In genomic region chr13:87089391-87089790, GRCh38 we compare ENCODE assay signal across 22 cellular contexts.
DNase-seq lines count a peak whose midpoint lies in the region; ATAC-seq, FAIRE-seq and TF ChIP-seq lines count a peak whose summit lies in the region.
"Had no signal": no experiment of that assay in that cellular context is flagged by ENCODE, and none has a peak within 500 bp of the region (broad histone marks: within the 10 kb centered on the region; RNA-seq: fewer than 3 reads in every experiment).

No MANE protein-coding gene starts in this region.

- H3K27ac Mint-ChIP-seq in astrocyte (ENCODE audit: unreplicated experiment), result no peak overlapping the region
- H3K27ac Mint-ChIP-seq: activated naive CD8-positive, alpha-beta T cell treated with anti-CD3 and anti-CD28 coated beads, Interleukin-2, amount 50 U/mL, for 24 hours; endodermal cell; naive thymus-derived CD8-positive, alpha-beta T cell; progenitor cell of endocrine pancreas; stimulated activated naive CD8-positive, alpha-beta T cell treated with anti-CD3 and anti-CD28 coated beads, Interleukin-15, Interleukin-2, amounts not matched to agents 100 ng/mL and 50 ng/mL, for 24 hours had no signal

- H3K4me1 ChIP-seq in astrocyte (ENCODE audit: insufficient read depth, low read length) (peaks cover 10% of the 10 kb centered on the region), heart left ventricle (no peaks in the 10 kb centered on the region), spleen (no peaks in the 10 kb centered on the region)
- H3K4me1 ChIP-seq: Caco-2, upper lobe of right lung had no signal

- peak overlapping the region; percentile 43 for H2AFZ ChIP-seq in astrocyte (ENCODE audit: low read depth, low read length)

- no peak overlapping the region for H3K4me3 Mint-ChIP-seq in astrocyte (ENCODE audit: unreplicated experiment)
- H3K4me3 Mint-ChIP-seq: activated naive CD8-positive, alpha-beta T cell treated with anti-CD3 and anti-CD28 coated beads, Interleukin-2, amount 50 U/mL, for 24 hours; endodermal cell; naive thymus-derived CD8-positive, alpha-beta T cell; stimulated activated naive CD8-positive, alpha-beta T cell treated with anti-CD3 and anti-CD28 coated beads, Interleukin-15, Interleukin-2, amounts not matched to agents 100 ng/mL and 50 ng/mL, for 24 hours had no signal

- no peaks in the 10 kb centered on the region for H3K36me3 Mint-ChIP-seq in astrocyte (ENCODE audit: low read depth, unreplicated experiment)
- H3K36me3 Mint-ChIP-seq: naive thymus-derived CD8-positive, alpha-beta T cell had no signal

- no peaks in the 10 kb centered on the region for H3K79me2 ChIP-seq in astrocyte (ENCODE audit: insufficient read depth, low read length)

- TF ChIP-seq POLR2A in heart left ventricle (IDR thresholded peaks at IDR 0.05) (no peak), spleen (IDR thresholded peaks at IDR 0.05) (no peak)

- intact Hi-C loops in heart left ventricle (cut with DNase I) (no loop called here), spleen (cut with DNase I; ENCODE audit: low total_unique reads) (no loop called here)

- no peak for FAIRE-seq in astrocyte (lab: Jason Lieb, UNC)
- FAIRE-seq: GM12878 had no signal

- H3K9me3 ChIP-seq in AG04450 (ENCODE audit: control insufficient read depth, insufficient read depth, low read length), result no peaks in the 10 kb centered on the region
- no peaks in the 10 kb centered on the region for H3K9me3 ChIP-seq in astrocyte (ENCODE audit: insufficient read depth, low read depth, low read length)
- no peaks in the 10 kb centered on the region for H3K9me3 ChIP-seq in heart left ventricle
- no peaks in the 10 kb centered on the region for H3K9me3 ChIP-seq in spleen
- H3K9me3 ChIP-seq: Caco-2, upper lobe of right lung had no signal

- H3K9me3 Mint-ChIP-seq in astrocyte (ENCODE audit: unreplicated experiment), result no peaks in the 10 kb centered on the region
- H3K9me3 Mint-ChIP-seq: endodermal cell had no signal

- 78 to 85% (median 81%) methylated on average over 4 of the region's 4 CpGs for whole genome bisulfite sequencing in heart left ventricle, 4 donors
- WGBS in spleen, 5 donors, result 77 to 93% (median 80%) methylated on average over 4 of the region's 4 CpGs

- H3K36me3 ChIP-seq in astrocyte (ENCODE audit: insufficient read depth, low read length), result no peaks in the 10 kb centered on the region
- no peaks in the 10 kb centered on the region for H3K36me3 ChIP-seq in heart left ventricle
- H3K36me3 ChIP-seq in spleen, result no peaks in the 10 kb centered on the region
- H3K36me3 ChIP-seq: upper lobe of right lung had no signal

- ATAC-seq in heart left ventricle (no peak), HG03025 (IDR thresholded peaks at IDR 0.05; ENCODE audit: low FRiP score, unreplicated experiment) (no peak)
- ATAC-seq: activated naive CD8-positive, alpha-beta T cell treated with anti-CD3 and anti-CD28 coated beads, Interleukin-2, amount 50 U/mL, for 24 hours; GM12878; naive thymus-derived CD8-positive, alpha-beta T cell; upper lobe of right lung had no signal

- DNase-seq in AG04450 (ENCODE audit: low read depth, low spot score), result peak; percentile 58
- peak; percentile 78 for DNase-seq in HS-5 (ENCODE audit: low read depth)
- DNase-seq in astrocyte (ENCODE audit: low read depth), result peak; percentile 75
- DNase-seq in foreskin fibroblast, result peak; percentile 5 to 19
- DNase-seq in heart left ventricle, result no peak
- no peak for DNase-seq in occipital lobe (lab: John Stamatoyannopoulos, UW)
- DNase-seq in spleen, result no peak
- DNase-seq: activated CD4-positive, alpha-beta T cell treated with anti-CD3 and anti-CD28 coated beads, Interleukin-2, amount 50 U/mL, for 48 hours; activated naive CD8-positive, alpha-beta T cell treated with anti-CD3 and anti-CD28 coated beads, Interleukin-2, amount 50 U/mL, for 24 hours; Caco-2; endodermal cell; naive thymus-derived CD8-positive, alpha-beta T cell; NCI-H1417 treated with DMSO at 0.1 percent for 48 hours; NCI-H2227 treated with DMSO at 0.1 percent for 48 hours; stimulated activated CD4-positive, alpha-beta T cell treated with anti-CD3 and anti-CD28 coated beads, Interleukin-15, amount 100 ng/mL, for 24 hours; T-helper 9 cell; upper lobe of right lung had no signal

- H3K27me3 ChIP-seq in AG04450 (ENCODE audit: control insufficient read depth, insufficient read depth, low read length) (no peaks in the 10 kb centered on the region), astrocyte (ENCODE audit: insufficient read depth, low read length) (no peaks in the 10 kb centered on the region), heart left ventricle (no peaks in the 10 kb centered on the region), spleen (replicated peaks in 1 of 7) (no peaks in the 10 kb centered on the region)
- H3K27me3 ChIP-seq: upper lobe of right lung had no signal

- POLR2A ChIA-PET in AG04450 (lab: Yijun Ruan, JAX), result interaction anchor here (1.5 kb wide), 1 partner anchor 35 kb away, joined by 6 read pairs; no protein-coding TSS in a partner anchor

- peaks cover 11% of the 10 kb centered on the region for H3K4me1 Mint-ChIP-seq in astrocyte (ENCODE audit: low read depth, unreplicated experiment)
- H3K4me1 Mint-ChIP-seq: activated naive CD8-positive, alpha-beta T cell treated with anti-CD3 and anti-CD28 coated beads, Interleukin-2, amount 50 U/mL, for 24 hours; naive thymus-derived CD8-positive, alpha-beta T cell had no signal

- H3K27me3 Mint-ChIP-seq in astrocyte (ENCODE audit: low read depth, unreplicated experiment), result no peaks in the 10 kb centered on the region
- H3K27me3 Mint-ChIP-seq: activated naive CD8-positive, alpha-beta T cell treated with anti-CD3 and anti-CD28 coated beads, Interleukin-2, amount 50 U/mL, for 24 hours; naive thymus-derived CD8-positive, alpha-beta T cell; progenitor cell of endocrine pancreas; stimulated activated naive CD8-positive, alpha-beta T cell treated with anti-CD3 and anti-CD28 coated beads, Interleukin-15, Interleukin-2, amounts not matched to agents 100 ng/mL and 50 ng/mL, for 24 hours had no signal

- no peak overlapping the region for H3K9ac ChIP-seq in astrocyte (ENCODE audit: low read length)
- H3K9ac ChIP-seq: KMS-11 had no signal

- H3K4me2 ChIP-seq in astrocyte (ENCODE audit: low read length), result peak overlapping the region; percentile 28
- H3K4me2 ChIP-seq: KMS-11 had no signal

- no peaks in the 10 kb centered on the region for H4K20me1 ChIP-seq in astrocyte (ENCODE audit: insufficient read depth, low read length)

- H3K27ac ChIP-seq in AG04450 (ENCODE audit: low read depth, low read length), result no peak overlapping the region
- H3K27ac ChIP-seq in astrocyte (ENCODE audit: low read depth, low read length), result peak overlapping the region; percentile 77
- no peak overlapping the region for H3K27ac ChIP-seq in heart left ventricle
- H3K27ac ChIP-seq in spleen, result no peak overlapping the region
- H3K27ac ChIP-seq: KMS-11, upper lobe of right lung had no signal

- CTCF ChIA-PET in AG04450 (lab: Charles Lee), result interaction anchor here (0.7 kb wide), 1 partner anchor 217 kb away, joined by 3 read pairs; no protein-coding TSS in a partner anchor

- H3K4me3 ChIP-seq in AG04450 (ENCODE audit: low read depth, low read length) (no peak overlapping the region), astrocyte (ENCODE audit: insufficient read depth, low read depth, low read length) (no peak overlapping the region), foreskin fibroblast (ENCODE audit: low read depth in 1 of 2, low read length in 2 of 2) (no peak overlapping the region), heart left ventricle (no peak overlapping the region), spleen (no peak overlapping the region)
- H3K4me3 ChIP-seq: GM12878, upper lobe of right lung had no signal

- TF ChIP-seq CTCF in AG04450 (IDR thresholded peaks at IDR 0.05; ENCODE audit: low read depth, low read length) (no peak), astrocyte (IDR thresholded peaks at IDR 0.05; ENCODE audit: insufficient read depth, low read depth, low read length) (no peak), foreskin fibroblast (IDR thresholded peaks at IDR 0.05; ENCODE audit: low read depth, low read length) (no peak), heart left ventricle (IDR thresholded peaks at IDR 0.05) (no peak), spleen (IDR thresholded peaks at IDR 0.05 in 8 of 11, conservative IDR thresholded peaks at IDR 0.05 in 3 of 11) (no peak)

Comparison
In these comparisons a context has a peak if more than half of its experiments do, and no peak if none do; other contexts are left out.
1. DNase-seq: peak in AG04450 (single experiment), HS-5 (single experiment), astrocyte (single experiment) and foreskin fibroblast (2 of 2); none in heart left ventricle (0 of 5), occipital lobe (single experiment) and spleen (single experiment).